ENCODE assay signal across 8 cellular contexts in the genomic region with DNA sequence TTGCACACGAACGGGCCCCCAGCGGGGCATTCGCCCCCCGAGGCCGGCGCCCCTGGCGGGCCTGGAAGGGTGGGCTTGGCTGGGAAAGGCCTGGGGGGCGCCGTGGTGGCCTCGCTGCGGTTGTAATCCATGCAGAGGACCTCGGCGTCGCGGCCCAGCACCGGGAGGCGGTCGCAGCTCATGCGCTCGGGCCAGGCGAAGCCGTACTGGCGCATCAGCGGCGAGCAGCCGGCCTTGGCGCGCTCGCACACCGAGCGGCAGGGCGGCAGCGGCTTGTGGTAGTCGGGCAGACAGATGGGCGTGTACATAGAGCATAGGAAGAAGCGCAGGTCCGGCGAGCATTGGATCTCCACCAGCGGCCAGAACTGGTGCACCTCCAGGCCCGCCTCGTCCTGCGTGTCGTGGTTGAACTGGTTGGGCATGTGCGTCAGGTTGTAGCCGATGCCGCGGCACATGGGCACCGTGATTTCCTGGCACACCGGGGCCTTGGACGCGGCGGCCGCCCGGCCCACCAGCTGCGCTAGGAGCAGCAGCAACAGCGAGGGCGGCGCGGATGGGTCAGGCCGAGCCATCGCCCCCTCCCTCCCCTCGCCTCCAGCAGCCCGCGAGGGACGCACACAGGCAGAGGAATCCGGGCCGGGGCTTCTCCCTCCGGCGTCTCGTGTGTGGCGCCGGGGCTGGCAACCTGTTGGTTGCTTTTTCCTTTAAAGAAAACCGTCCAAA. TPM values are rescaled to one million over a fixed set of nuclear protein-coding genes. Genes with fewer than 3 reads are reported as not detected.
DNase-seq lines count a peak whose midpoint lies in the region; ATAC-seq and TF ChIP-seq lines count a peak whose summit lies in the region.

No MANE protein-coding gene starts in this region.

- no peak for ATAC-seq in HG02678 (IDR thresholded peaks at IDR 0.05; ENCODE audit: unreplicated experiment)

- intact Hi-C loops in cardiac septum (cut with DNase I) = loop anchor here (2.0 to 5.0 kb wide), 3 partner anchors 69 to 259 kb away; a partner anchor contains a TSS

- TF ChIP-seq CTCF in progenitor cell of endocrine pancreas (IDR thresholded peaks at IDR 0.05; ENCODE audit: unreplicated experiment) = no peak

- H3K4me1 Mint-ChIP-seq in activated naive CD4-positive, alpha-beta T cell treated with anti-CD3 and anti-CD28 coated beads, Interleukin-2, amount 50 U/mL, for 24 hours = peaks cover 26% of the 10 kb centered on the region
- peaks cover 31% of the 10 kb centered on the region for H3K4me1 Mint-ChIP-seq in progenitor cell of endocrine pancreas (ENCODE audit: low read depth)

- no peaks in the 10 kb centered on the region for H3K36me3 Mint-ChIP-seq in activated naive CD4-positive, alpha-beta T cell treated with anti-CD3 and anti-CD28 coated beads, Interleukin-2, amount 50 U/mL, for 24 hours
- H3K36me3 Mint-ChIP-seq in progenitor cell of endocrine pancreas (ENCODE audit: insufficient read depth) = peaks cover 45% of the 10 kb centered on the region

- H3K4me3 Mint-ChIP-seq in activated naive CD4-positive, alpha-beta T cell treated with anti-CD3 and anti-CD28 coated beads, Interleukin-2, amount 50 U/mL, for 24 hours = peak overlapping the region; percentile 88
- peak overlapping the region; percentile 96 for H3K4me3 Mint-ChIP-seq in progenitor cell of endocrine pancreas (ENCODE audit: low read depth)

- no peak overlapping the region for H3K27ac Mint-ChIP-seq in activated naive CD4-positive, alpha-beta T cell treated with anti-CD3 and anti-CD28 coated beads, Interleukin-2, amount 50 U/mL, for 24 hours
- H3K27ac Mint-ChIP-seq in progenitor cell of endocrine pancreas = peak overlapping the region; percentile 97

- DNase-seq in NCI-H1092 treated with DMSO at 0.1 percent for 48 hours (lab: John Stamatoyannopoulos, UW) (peak; percentile 45), NCI-H1092 (lab: John Stamatoyannopoulos, UW) (no peak), NCI-H748 treated with DMSO at 0.1 percent for 48 hours (lab: John Stamatoyannopoulos, UW) (peak; percentile 39), cardiac septum (ENCODE audit: low spot score) (peak; percentile 80), progenitor cell of endocrine pancreas (ENCODE audit: low spot score, unreplicated experiment) (peak; percentile 36), NCI-H1930 (lab: John Stamatoyannopoulos, UW) (no peak)

- peaks cover 22% of the 10 kb centered on the region for H3K27me3 Mint-ChIP-seq in activated naive CD4-positive, alpha-beta T cell treated with anti-CD3 and anti-CD28 coated beads, Interleukin-2, amount 50 U/mL, for 24 hours
- no peaks in the 10 kb centered on the region for H3K27me3 Mint-ChIP-seq in progenitor cell of endocrine pancreas

- no peaks in the 10 kb centered on the region for H3K9me3 Mint-ChIP-seq in activated naive CD4-positive, alpha-beta T cell treated with anti-CD3 and anti-CD28 coated beads, Interleukin-2, amount 50 U/mL, for 24 hours
- H3K9me3 Mint-ChIP-seq in progenitor cell of endocrine pancreas (ENCODE audit: low read depth) = no peaks in the 10 kb centered on the region

RNA-seq across cellular contexts. Expression of a gene that starts 1.4 kb away (rescaled TPM):
- total RNA-seq in cardiac septum (3.7 TPM), progenitor cell of endocrine pancreas (238 and 247 TPM in 2 replicates)

RNA-seq across cellular contexts. Expression of a gene that starts 56.9 kb away (rescaled TPM):
- total RNA-seq in cardiac septum = 12.0 TPM
- total RNA-seq in progenitor cell of endocrine pancreas = 18.8 and 25.4 TPM in 2 replicates

Comparison
In these comparisons a context has a peak if more than half of its experiments do, and no peak if none do; other contexts are left out.
1. DNase-seq: peak in NCI-H1092 treated with DMSO at 0.1 percent for 48 hours (single experiment), NCI-H748 treated with DMSO at 0.1 percent for 48 hours (single experiment), cardiac septum (single experiment) and progenitor cell of endocrine pancreas (single experiment); none in NCI-H1092 (single experiment) and NCI-H1930 (0 of 2).
2. RNA of a gene that starts 1.4 kb away (total RNA-seq): 238 to 247 TPM in progenitor cell of endocrine pancreas; 3.7 TPM in cardiac septum (single experiment); every median in the first group is over 10 times any median in the second.